Comparison of ENCODE assay signal across 1 cellular context in genomic region chr6:3768502-3768901, GRCh38.
A peak's percentile ranks its signal among the peaks of the same experiment; 100 is the strongest.
TF ChIP-seq lines count a peak whose summit lies in the region.

No MANE protein-coding gene starts in this region.

TF ChIP-seq in HepG2, 621 proteins besides CTCF, POLR2A, EP300 and RAD21:
- TF ChIP-seq, protein P1, sequence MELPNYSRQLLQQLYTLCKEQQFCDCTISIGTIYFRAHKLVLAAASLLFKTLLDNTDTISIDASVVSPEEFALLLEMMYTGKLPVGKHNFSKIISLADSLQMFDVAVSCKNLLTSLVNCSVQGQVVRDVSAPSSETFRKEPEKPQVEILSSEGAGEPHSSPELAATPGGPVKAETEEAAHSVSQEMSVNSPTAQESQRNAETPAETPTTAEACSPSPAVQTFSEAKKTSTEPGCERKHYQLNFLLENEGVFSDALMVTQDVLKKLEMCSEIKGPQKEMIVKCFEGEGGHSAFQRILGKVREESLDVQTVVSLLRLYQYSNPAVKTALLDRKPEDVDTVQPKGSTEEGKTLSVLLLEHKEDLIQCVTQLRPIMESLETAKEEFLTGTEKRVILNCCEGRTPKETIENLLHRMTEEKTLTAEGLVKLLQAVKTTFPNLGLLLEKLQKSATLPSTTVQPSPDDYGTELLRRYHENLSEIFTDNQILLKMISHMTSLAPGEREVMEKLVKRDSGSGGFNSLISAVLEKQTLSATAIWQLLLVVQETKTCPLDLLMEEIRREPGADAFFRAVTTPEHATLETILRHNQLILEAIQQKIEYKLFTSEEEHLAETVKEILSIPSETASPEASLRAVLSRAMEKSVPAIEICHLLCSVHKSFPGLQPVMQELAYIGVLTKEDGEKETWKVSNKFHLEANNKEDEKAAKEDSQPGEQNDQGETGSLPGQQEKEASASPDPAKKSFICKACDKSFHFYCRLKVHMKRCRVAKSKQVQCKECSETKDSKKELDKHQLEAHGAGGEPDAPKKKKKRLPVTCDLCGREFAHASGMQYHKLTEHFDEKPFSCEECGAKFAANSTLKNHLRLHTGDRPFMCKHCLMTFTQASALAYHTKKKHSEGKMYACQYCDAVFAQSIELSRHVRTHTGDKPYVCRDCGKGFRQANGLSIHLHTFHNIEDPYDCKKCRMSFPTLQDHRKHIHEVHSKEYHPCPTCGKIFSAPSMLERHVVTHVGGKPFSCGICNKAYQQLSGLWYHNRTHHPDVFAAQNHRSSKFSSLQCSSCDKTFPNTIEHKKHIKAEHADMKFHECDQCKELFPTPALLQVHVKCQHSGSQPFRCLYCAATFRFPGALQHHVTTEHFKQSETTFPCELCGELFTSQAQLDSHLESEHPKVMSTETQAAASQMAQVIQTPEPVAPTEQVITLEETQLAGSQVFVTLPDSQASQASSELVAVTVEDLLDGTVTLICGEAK (IDR thresholded peaks at IDR 0.05), result peak; percentile 87
- TF ChIP-seq, protein P1 (CRISPR knock-in tag; IDR thresholded peaks at IDR 0.05), result no peak
- TF ChIP-seq FUBP1 (CRISPR knock-in tag; IDR thresholded peaks at IDR 0.05; ENCODE audit: borderline replicate concordance), result no peak
TF ChIP-seq in HepG2: peak in this region for 1.
